Comparison of ENCODE assay signal across 12 cellular contexts in the genomic region with DNA sequence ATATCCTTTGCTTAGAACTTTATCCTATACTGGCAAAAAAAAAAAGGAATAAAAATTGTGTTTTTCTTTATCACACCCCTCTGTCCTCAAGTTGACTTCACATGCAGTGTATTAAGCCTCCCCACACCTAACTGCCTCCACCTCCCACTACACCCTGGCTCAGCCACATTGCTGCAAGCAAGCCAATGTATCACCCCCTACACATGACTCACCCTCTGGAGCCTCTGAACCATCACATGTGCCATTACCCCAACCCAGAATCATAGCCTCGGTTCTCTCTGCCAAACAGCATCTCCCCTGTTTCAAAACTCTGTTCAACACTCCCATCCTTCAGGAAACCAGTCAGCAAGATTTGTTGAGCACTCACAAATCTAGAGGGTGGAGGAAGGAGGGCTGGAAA.
DNase-seq lines count a peak whose midpoint lies in the region; ATAC-seq and TF ChIP-seq lines count a peak whose summit lies in the region.
"Had no signal": no experiment of that assay in that cellular context is flagged by ENCODE, and none has a peak within 500 bp of the region (broad histone marks: within the 10 kb centered on the region; RNA-seq: fewer than 3 reads in every experiment).

No MANE protein-coding gene starts in this region.

- peaks cover under 1% of the 10 kb centered on the region for H3K4me1 Mint-ChIP-seq in activated naive CD4-positive, alpha-beta T cell treated with anti-CD3 and anti-CD28 coated beads, Interleukin-2, amount 10 ng/mL, durations not matched to agents 7 days and 5 days
- H3K4me1 Mint-ChIP-seq in CD4-positive, alpha-beta memory T cell = peaks cover 0 to 2% (median 0%) of the 10 kb centered on the region in 4 donors

- DNase-seq in activated naive CD4-positive, alpha-beta T cell treated with anti-CD3 and anti-CD28 coated beads, Interleukin-2, amount 50 U/mL, for 72 hours (ENCODE audit: low spot score in 2 of 2) = no peak
- DNase-seq in activated naive CD4-positive, alpha-beta T cell treated with anti-CD3 and anti-CD28 coated beads, Interleukin-2, amount 10 ng/mL, durations not matched to agents 7 days and 5 days = no peak
- DNase-seq in MG63 = peak; percentile 32
- DNase-seq in fibroblast of lung (ENCODE audit: low read depth in 2 of 2) = peak; percentile 30 to 71
- DNase-seq in renal cortical epithelial cell (ENCODE audit: low read depth) = peak; percentile 26
- no peak for DNase-seq in CD4-positive, alpha-beta memory T cell
- DNase-seq in NCI-H2081 treated with DMSO at 0.1 percent for 48 hours (lab: John Stamatoyannopoulos, UW) = no peak
- no peak for DNase-seq in DMS 273 treated with DMSO at 0.1 percent for 48 hours (lab: John Stamatoyannopoulos, UW)
- DNase-seq: ovary, WERI-Rb-1 had no signal

- no peaks in the 10 kb centered on the region; the same call in 1 of the 2 replicates for H3K9me3 ChIP-seq in MG63
- H3K9me3 ChIP-seq in fibroblast of lung (ENCODE audit: control insufficient read depth, insufficient read depth, low read depth, low read length) = no peaks in the 10 kb centered on the region
- H3K9me3 ChIP-seq in CD4-positive, alpha-beta memory T cell (ENCODE audit: control insufficient read depth in 1 of 2, low read length in 2 of 2) = no peaks in the 10 kb centered on the region
- H3K9me3 ChIP-seq: ovary, tibial nerve had no signal

- no peak for TF ChIP-seq CTCF in fibroblast of lung (conservative IDR thresholded peaks at IDR 0.05 in 1 of 2, IDR thresholded peaks at IDR 0.05 in 1 of 2; ENCODE audit: low read depth in 1 of 2, low read length in 2 of 2)

- peak overlapping the region in 1 of 2 donors; percentile 3 for H3K27ac Mint-ChIP-seq in activated naive CD4-positive, alpha-beta T cell treated with anti-CD3 and anti-CD28 coated beads, Interleukin-2, amount 50 U/mL, for 72 hours
- H3K27ac Mint-ChIP-seq in activated naive CD4-positive, alpha-beta T cell treated with anti-CD3 and anti-CD28 coated beads, Interleukin-2, amount 10 ng/mL, durations not matched to agents 7 days and 5 days = no peak overlapping the region
- H3K27ac Mint-ChIP-seq in CD4-positive, alpha-beta memory T cell = no peak overlapping the region

- POLR2A ChIA-PET in CD4-positive, alpha-beta memory T cell (lab: Charles Lee; ENCODE audit: partially characterized antibody) = no interaction called here

- no peaks in the 10 kb centered on the region for H3K79me2 ChIP-seq in fibroblast of lung (ENCODE audit: control insufficient read depth, insufficient read depth, low read length)

- no peaks in the 10 kb centered on the region for H3K4me1 ChIP-seq in fibroblast of lung (ENCODE audit: control insufficient read depth, extremely low read depth, insufficient read depth, low read length)
- H3K4me1 ChIP-seq in CD4-positive, alpha-beta memory T cell (ENCODE audit: insufficient read depth, low read length) = no peaks in the 10 kb centered on the region
- H3K4me1 ChIP-seq: tibial nerve had no signal

- no peak overlapping the region for H2AFZ ChIP-seq in fibroblast of lung (ENCODE audit: low read length)

- no peak overlapping the region for H3K4me3 ChIP-seq in MG63
- H3K4me3 ChIP-seq in fibroblast of lung (replicated peaks in 1 of 4; ENCODE audit: control extremely low read depth in 1 of 4, insufficient read depth in 1 of 4, low read depth in 3 of 4, low read length in 4 of 4) = no peak overlapping the region
- no peak overlapping the region for H3K4me3 ChIP-seq in CD4-positive, alpha-beta memory T cell (ENCODE audit: low read length in 2 of 2)
- H3K4me3 ChIP-seq: ovary, tibial nerve had no signal

- H3K9me3 Mint-ChIP-seq in activated naive CD4-positive, alpha-beta T cell treated with anti-CD3 and anti-CD28 coated beads, Interleukin-2, amount 50 U/mL, for 72 hours = no peaks in the 10 kb centered on the region
- no peaks in the 10 kb centered on the region for H3K9me3 Mint-ChIP-seq in activated naive CD4-positive, alpha-beta T cell treated with anti-CD3 and anti-CD28 coated beads, Interleukin-2, amount 10 ng/mL, durations not matched to agents 7 days and 5 days
- no peaks in the 10 kb centered on the region for H3K9me3 Mint-ChIP-seq in CD4-positive, alpha-beta memory T cell

- no peaks in the 10 kb centered on the region for H3K27me3 Mint-ChIP-seq in activated naive CD4-positive, alpha-beta T cell treated with anti-CD3 and anti-CD28 coated beads, Interleukin-2, amount 10 ng/mL, durations not matched to agents 7 days and 5 days
- H3K27me3 Mint-ChIP-seq in CD4-positive, alpha-beta memory T cell = no peaks in the 10 kb centered on the region

- ATAC-seq in activated naive CD4-positive, alpha-beta T cell treated with anti-CD3 and anti-CD28 coated beads, Interleukin-2, amount 50 U/mL, for 72 hours = peak; percentile 39 to 40

- peaks cover 0 to 8% of the 10 kb centered on the region in 2 donors for H3K36me3 Mint-ChIP-seq in activated naive CD4-positive, alpha-beta T cell treated with anti-CD3 and anti-CD28 coated beads, Interleukin-2, amount 50 U/mL, for 72 hours
- peaks cover 22% of the 10 kb centered on the region for H3K36me3 Mint-ChIP-seq in activated naive CD4-positive, alpha-beta T cell treated with anti-CD3 and anti-CD28 coated beads, Interleukin-2, amount 10 ng/mL, durations not matched to agents 7 days and 5 days
- H3K36me3 Mint-ChIP-seq in CD4-positive, alpha-beta memory T cell = peaks cover 42 to 47% of the 10 kb centered on the region in 2 donors

- H3K27me3 ChIP-seq in MG63 (no peaks in the 10 kb centered on the region), fibroblast of lung (ENCODE audit: control insufficient read depth, insufficient read depth, low read length) (no peaks in the 10 kb centered on the region)
- H3K27me3 ChIP-seq in CD4-positive, alpha-beta memory T cell (ENCODE audit: insufficient read depth, low read length) = no peaks in the 10 kb centered on the region
- H3K27me3 ChIP-seq: ovary, tibial nerve had no signal

- intact Hi-C loops in CD4-positive, alpha-beta memory T cell (cut with micrococcal nuclease) = no loop called here

- no peak overlapping the region for H3K27ac ChIP-seq in fibroblast of lung (ENCODE audit: insufficient read depth, low read length)
- no peak overlapping the region for H3K27ac ChIP-seq in CD4-positive, alpha-beta memory T cell (ENCODE audit: low read depth, low read length)
- H3K27ac ChIP-seq: KMS-11, ovary, tibial nerve, WERI-Rb-1 had no signal

- H3K4me3 Mint-ChIP-seq in activated naive CD4-positive, alpha-beta T cell treated with anti-CD3 and anti-CD28 coated beads, Interleukin-2, amount 10 ng/mL, durations not matched to agents 7 days and 5 days = no peak overlapping the region
- H3K4me3 Mint-ChIP-seq in CD4-positive, alpha-beta memory T cell = no peak overlapping the region

- no peaks in the 10 kb centered on the region for H4K20me1 ChIP-seq in fibroblast of lung (ENCODE audit: control insufficient read depth, extremely low read depth, insufficient read depth, low read length)

- CTCF ChIA-PET in activated naive CD4-positive, alpha-beta T cell treated with anti-CD3 and anti-CD28 coated beads, Interleukin-2, amount 10 ng/mL, durations not matched to agents 7 days and 5 days (lab: Charles Lee) = no interaction called here
- CTCF ChIA-PET in CD4-positive, alpha-beta memory T cell (lab: Charles Lee; ENCODE audit: partially characterized antibody) = no interaction called here

- no peak overlapping the region for H3K4me2 ChIP-seq in fibroblast of lung (ENCODE audit: extremely low read depth, insufficient read depth, low read length)
- H3K4me2 ChIP-seq: KMS-11 had no signal

- no peak overlapping the region for H3K9ac ChIP-seq in fibroblast of lung (ENCODE audit: insufficient read depth, low read length)
- H3K9ac ChIP-seq: KMS-11 had no signal

- H3K36me3 ChIP-seq in MG63 (peaks cover 2% of the 10 kb centered on the region; the same call in 1 of the 2 replicates), fibroblast of lung (ENCODE audit: control insufficient read depth, insufficient read depth, low read length) (no peaks in the 10 kb centered on the region)
- H3K36me3 ChIP-seq in CD4-positive, alpha-beta memory T cell (ENCODE audit: insufficient read depth, low read length) = no peaks in the 10 kb centered on the region
- H3K36me3 ChIP-seq: ovary had no signal

Comparison
In these comparisons a context has a peak if more than half of its experiments do, and no peak if none do; other contexts are left out.
1. DNase-seq: peak in MG63 (single experiment), fibroblast of lung (2 of 2) and renal cortical epithelial cell (single experiment); none in activated naive CD4-positive, alpha-beta T cell treated with anti-CD3 and anti-CD28 coated beads, Interleukin-2, amount 50 U/mL, for 72 hours (0 of 2), activated naive CD4-positive, alpha-beta T cell treated with anti-CD3 and anti-CD28 coated beads, Interleukin-2, amount 10 ng/mL, durations not matched to agents 7 days and 5 days (single experiment), CD4-positive, alpha-beta memory T cell (0 of 5), NCI-H2081 treated with DMSO at 0.1 percent for 48 hours (single experiment) and DMS 273 treated with DMSO at 0.1 percent for 48 hours (single experiment).